Comparison of ENCODE assay signal across 9 cellular contexts in the genomic region with DNA sequence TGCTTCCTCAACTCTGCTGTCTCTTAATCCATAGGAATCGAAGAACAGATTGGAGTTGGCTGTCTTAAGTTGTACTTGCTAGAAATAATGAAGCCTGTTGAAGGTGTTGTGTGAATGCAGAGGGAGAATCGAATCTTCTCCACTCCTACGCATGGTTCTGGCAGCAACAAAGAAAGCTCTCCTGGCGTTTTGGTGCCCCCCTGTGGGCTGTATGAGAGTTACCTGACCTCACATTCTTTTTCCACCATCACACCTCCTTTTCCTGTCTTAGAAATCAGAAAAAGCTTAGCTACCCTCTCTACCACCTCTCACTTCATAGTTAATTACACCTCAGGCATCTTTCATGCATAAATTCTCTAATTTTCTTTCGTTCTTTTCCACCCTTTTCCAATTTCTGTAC. TPM values are rescaled to one million over a fixed set of nuclear protein-coding genes. Genes with fewer than 3 reads are reported as not detected.
DNase-seq lines count a peak whose midpoint lies in the region; ATAC-seq, FAIRE-seq and TF ChIP-seq lines count a peak whose summit lies in the region.
"Had no signal": no experiment of that assay in that cellular context is flagged by ENCODE, and none has a peak within 500 bp of the region (broad histone marks: within the 10 kb centered on the region; RNA-seq: fewer than 3 reads in every experiment).

No MANE protein-coding gene starts in this region.

- no peaks in the 10 kb centered on the region for H3K36me3 ChIP-seq in gastrocnemius medialis

- peak; percentile 92 for ATAC-seq in GM18909 (IDR thresholded peaks at IDR 0.05; ENCODE audit: poor library complexity, unreplicated experiment)
- peak; percentile 74 for ATAC-seq in HG03439 (IDR thresholded peaks at IDR 0.05; ENCODE audit: unreplicated experiment)
- ATAC-seq in gastrocnemius medialis = no peak

- H3K4me3 Mint-ChIP-seq in glutamatergic neuron (ENCODE audit: unreplicated experiment) = no peak overlapping the region
- H3K4me3 Mint-ChIP-seq: stimulated activated naive CD8-positive, alpha-beta T cell treated with anti-CD3 and anti-CD28 coated beads, Interleukin-15, Interleukin-2, amounts not matched to agents 100 ng/mL and 50 ng/mL, for 24 hours had no signal

- H3K4me1 ChIP-seq in gastrocnemius medialis = no peaks in the 10 kb centered on the region

- no peaks in the 10 kb centered on the region for H3K27me3 ChIP-seq in gastrocnemius medialis

- H3K4me1 Mint-ChIP-seq in glutamatergic neuron (ENCODE audit: low read depth, unreplicated experiment) = no peaks in the 10 kb centered on the region

- H3K27ac ChIP-seq in gastrocnemius medialis = no peak overlapping the region

- no peak for TF ChIP-seq POLR2A in gastrocnemius medialis (IDR thresholded peaks at IDR 0.05)

- no peak overlapping the region for H3K4me3 ChIP-seq in gastrocnemius medialis

- peak; percentile 60 for DNase-seq in CD1c-positive myeloid dendritic cell (ENCODE audit: extremely low spot score)
- peak; percentile 7 for DNase-seq in RCC 7860 (ENCODE audit: low spot score)
- DNase-seq in activated naive CD4-positive, alpha-beta T cell (lab: John Stamatoyannopoulos, UW) = peak in 3 of 4 experiments; percentile 6 to 51 (median 23)
- DNase-seq in glutamatergic neuron = peak; percentile 54
- no peak for DNase-seq in gastrocnemius medialis
- DNase-seq in GF-D8 (lab: John Stamatoyannopoulos, UW) = no peak

- intact Hi-C loops in gastrocnemius medialis (cut with DNase I; ENCODE audit: low total_unique reads) = loop anchor here (2.0 kb wide), 1 partner anchor 30 kb away; no protein-coding TSS in a partner anchor

- no peaks in the 10 kb centered on the region for H3K9me3 Mint-ChIP-seq in glutamatergic neuron (ENCODE audit: unreplicated experiment)
- H3K9me3 Mint-ChIP-seq: stimulated activated naive CD8-positive, alpha-beta T cell treated with anti-CD3 and anti-CD28 coated beads, Interleukin-15, Interleukin-2, amounts not matched to agents 100 ng/mL and 50 ng/mL, for 24 hours had no signal

- H3K9me3 ChIP-seq in gastrocnemius medialis = no peaks in the 10 kb centered on the region

- TF ChIP-seq CTCF in glutamatergic neuron (IDR thresholded peaks at IDR 0.05; ENCODE audit: partially characterized antibody, unreplicated experiment) (peak; percentile 59), gastrocnemius medialis (IDR thresholded peaks at IDR 0.05 in 4 of 5, conservative IDR thresholded peaks at IDR 0.05 in 1 of 5) (peak; percentile 32 to 59 (median 50))

- no peak overlapping the region for H3K27ac Mint-ChIP-seq in glutamatergic neuron (ENCODE audit: unreplicated experiment)
- H3K27ac Mint-ChIP-seq: stimulated activated naive CD8-positive, alpha-beta T cell treated with anti-CD3 and anti-CD28 coated beads, Interleukin-15, Interleukin-2, amounts not matched to agents 100 ng/mL and 50 ng/mL, for 24 hours had no signal

- no peak for FAIRE-seq in RCC 7860 (lab: Jason Lieb, UNC)

- no peaks in the 10 kb centered on the region for H3K27me3 Mint-ChIP-seq in glutamatergic neuron (ENCODE audit: unreplicated experiment)
- H3K27me3 Mint-ChIP-seq: stimulated activated naive CD8-positive, alpha-beta T cell treated with anti-CD3 and anti-CD28 coated beads, Interleukin-15, Interleukin-2, amounts not matched to agents 100 ng/mL and 50 ng/mL, for 24 hours had no signal

- in situ Hi-C loops in gastrocnemius medialis (cut with MboI; ENCODE audit: low sequenced_read_pairs in 4 of 4) = loop anchor here in 1 of 4 donors (25.0 kb wide), 2 partner anchors 489 to 511 kb away; a partner anchor contains a TSS

- H3K36me3 Mint-ChIP-seq in glutamatergic neuron (ENCODE audit: unreplicated experiment) = no peaks in the 10 kb centered on the region

RNA-seq across cellular contexts. Expression of a gene that starts 16.3 kb away (rescaled TPM):
- total RNA-seq in glutamatergic neuron (ENCODE audit: unreplicated experiment) (9.4 TPM), gastrocnemius medialis (1 to 10 TPM in 3 of 4 donors, under 1 TPM in 1; 0.70 to 4.2 (median 3.3) TPM)

Comparison
In these comparisons a context has a peak if more than half of its experiments do, and no peak if none do; other contexts are left out.
1. DNase-seq: peak in CD1c-positive myeloid dendritic cell (single experiment), RCC 7860 (single experiment), activated naive CD4-positive, alpha-beta T cell (3 of 4) and glutamatergic neuron (single experiment); none in gastrocnemius medialis (0 of 2) and GF-D8 (single experiment).
2. ATAC-seq: peak in GM18909 (single experiment) and HG03439 (single experiment); none in gastrocnemius medialis (0 of 2).